Comparison of ENCODE assay signal across 8 cellular contexts in genomic region chr12:89280833-89281533, GRCh38.
DNase-seq lines count a peak whose midpoint lies in the region; ATAC-seq lines count a peak whose summit lies in the region.

No MANE protein-coding gene starts in this region.

- H3K18ac ChIP-seq in trophoblast cell (ENCODE audit: low read length), result no peak overlapping the region

- 63 to 64% methylated on average over 5 of the region's 5 CpGs for WGBS in GM23248 (ENCODE audit: low coverage in 1 of 2, low lambda C conversion rate in 2 of 2, missing lambda C conversion rate in 2 of 2), 2 experiments
- WGBS in trophoblast cell (ENCODE audit: extremely low coverage, insufficient coverage, insufficient read length), result no CpG with 5 or more reads among the region's 5 CpGs

- no peak overlapping the region for H4K91ac ChIP-seq in trophoblast cell (ENCODE audit: low read depth, low read length)

- H3F3A ChIP-seq in GM23248 (ENCODE audit: insufficient read depth), result no peaks in the 10 kb centered on the region

- H2AFZ ChIP-seq in GM23248 (peak overlapping the region; percentile 73), trophoblast cell (ENCODE audit: insufficient read depth, low read length, poor library complexity) (no peak overlapping the region)

- H3K27me3 ChIP-seq in CD8-positive, alpha-beta memory T cell (ENCODE audit: insufficient read depth, low read length, poor library complexity, severe bottlenecking), result no peaks in the 10 kb centered on the region
- no peaks in the 10 kb centered on the region for H3K27me3 ChIP-seq in GM23248 (replicated peaks; ENCODE audit: insufficient read depth)
- no peaks in the 10 kb centered on the region for H3K27me3 ChIP-seq in trophoblast cell (ENCODE audit: insufficient read depth, low read length)

- CTCF ChIA-PET in CD8-positive, alpha-beta memory T cell (lab: Charles Lee), result interaction anchor here (1.0 to 1.4 kb wide), 3 partner anchors 18 to 71 kb away, joined by 3 to 4 read pairs (median 4); partner anchors contain the start of gene DUSP6

- no peak overlapping the region for H3K23ac ChIP-seq in trophoblast cell (ENCODE audit: low read length)

- H2BK120ac ChIP-seq in trophoblast cell (ENCODE audit: insufficient read depth, low read length, poor library complexity), result no peak overlapping the region

- H3K9me3 ChIP-seq in CD8-positive, alpha-beta memory T cell (ENCODE audit: low read length), result no peaks in the 10 kb centered on the region
- no peaks in the 10 kb centered on the region for H3K9me3 ChIP-seq in GM23248 (ENCODE audit: low read depth)
- H3K9me3 ChIP-seq in trophoblast cell (ENCODE audit: insufficient read depth, low read depth, low read length), result no peaks in the 10 kb centered on the region

- peak overlapping the region; percentile 42 for H3K4me3 ChIP-seq in CD8-positive, alpha-beta memory T cell (ENCODE audit: low read length)
- H3K4me3 ChIP-seq in GM23248 (no peak overlapping the region), trophoblast cell (ENCODE audit: low read depth, low read length) (no peak overlapping the region)

- H3K9me2 ChIP-seq in GM23248 (ENCODE audit: insufficient read depth), result no peaks in the 10 kb centered on the region

- no peak overlapping the region for H3K9ac ChIP-seq in GM23248
- no peak overlapping the region for H3K9ac ChIP-seq in trophoblast cell (ENCODE audit: low read length)

- no peak overlapping the region for H2BK12ac ChIP-seq in trophoblast cell (ENCODE audit: low read length)

- peaks cover 22% of the 10 kb centered on the region for H3K4me1 ChIP-seq in CD8-positive, alpha-beta memory T cell (ENCODE audit: insufficient read depth, low read length)
- H3K4me1 ChIP-seq in GM23248 (ENCODE audit: insufficient read depth) (no peaks in the 10 kb centered on the region), trophoblast cell (ENCODE audit: control insufficient read depth in 1 of 2, insufficient read depth in 2 of 2, low read length in 2 of 2) (no peaks in the 10 kb centered on the region)

- H3K4me2 ChIP-seq in GM23248 (ENCODE audit: unreplicated experiment) (no peak overlapping the region), trophoblast cell (ENCODE audit: low read length) (no peak overlapping the region)

- H3K14ac ChIP-seq in trophoblast cell (ENCODE audit: low read length), result no peak overlapping the region

- no peak overlapping the region for H4K12ac ChIP-seq in trophoblast cell (ENCODE audit: low read depth, low read length)

- H3K36me3 ChIP-seq in CD8-positive, alpha-beta memory T cell (ENCODE audit: insufficient read depth, low read length), result no peaks in the 10 kb centered on the region
- no peaks in the 10 kb centered on the region for H3K36me3 ChIP-seq in GM23248 (ENCODE audit: low read depth)
- H3K36me3 ChIP-seq in trophoblast cell (ENCODE audit: control insufficient read depth in 1 of 2, insufficient read depth in 2 of 2, low read length in 2 of 2), result no peaks in the 10 kb centered on the region

- POLR2A ChIA-PET in CD8-positive, alpha-beta memory T cell (lab: Charles Lee), result interaction anchor here (1.0 kb wide), 1 partner anchor 71 kb away, joined by 4 read pairs; the partner anchor contains the start of gene DUSP6
- POLR2A ChIA-PET in activated naive CD8-positive, alpha-beta T cell treated with anti-CD3 and anti-CD28 coated beads, Interleukin-2, amount 10 ng/mL, durations not matched to agents 7 days and 5 days (lab: Charles Lee), result interaction anchor here (0.8 to 3.2 kb wide), 7 partner anchors 34 to 245 kb away, joined by 3 to 20 read pairs (median 6); partner anchors contain the start of gene DUSP6

- no peak overlapping the region for H3K27ac ChIP-seq in CD8-positive, alpha-beta memory T cell (ENCODE audit: low read depth, low read length)
- H3K27ac ChIP-seq in GM23248 (no peak overlapping the region), trophoblast cell (ENCODE audit: low read depth, low read length) (no peak overlapping the region)

- H3K79me1 ChIP-seq in trophoblast cell (ENCODE audit: low read length), result no peaks in the 10 kb centered on the region

- in situ Hi-C loops in GM23248 (cut with MboI), result no loop called here

- H3K79me2 ChIP-seq in GM23248 (ENCODE audit: insufficient read depth) (no peaks in the 10 kb centered on the region), trophoblast cell (ENCODE audit: control insufficient read depth, insufficient read depth, low read length, poor library complexity) (no peaks in the 10 kb centered on the region)

- peaks cover 6 to 44% (median 22%) of the 10 kb centered on the region in 3 donors for H3K4me1 Mint-ChIP-seq in CD8-positive, alpha-beta memory T cell
- peaks cover 21% of the 10 kb centered on the region for H3K4me1 Mint-ChIP-seq in activated naive CD8-positive, alpha-beta T cell treated with anti-CD3 and anti-CD28 coated beads, Interleukin-2, amount 10 ng/mL, durations not matched to agents 7 days and 5 days

- peak overlapping the region in 7 of 8 donors; percentile 6 to 91 (median 66) for H3K27ac Mint-ChIP-seq in CD8-positive, alpha-beta memory T cell
- peak overlapping the region; percentile 81 for H3K27ac Mint-ChIP-seq in activated naive CD8-positive, alpha-beta T cell treated with anti-CD3 and anti-CD28 coated beads, Interleukin-2, amount 10 ng/mL, durations not matched to agents 7 days and 5 days

- H4K8ac ChIP-seq in trophoblast cell (ENCODE audit: low read depth, low read length), result no peak overlapping the region

- H3K4me3 Mint-ChIP-seq in CD8-positive, alpha-beta memory T cell, result peak overlapping the region in 5 of 7 donors; percentile 46 to 71 (median 63)
- H3K4me3 Mint-ChIP-seq in activated naive CD8-positive, alpha-beta T cell treated with anti-CD3 and anti-CD28 coated beads, Interleukin-2, amount 10 ng/mL, durations not matched to agents 7 days and 5 days, result peak overlapping the region; percentile 60

- peak; percentile 88 for ATAC-seq in activated naive CD8-positive, alpha-beta T cell treated with anti-CD3 and anti-CD28 coated beads, Interleukin-2, amount 10 ng/mL, durations not matched to agents 7 days and 5 days (ENCODE audit: low read depth)

- no peaks in the 10 kb centered on the region for H4K20me1 ChIP-seq in GM23248 (ENCODE audit: insufficient read depth)

- no peak overlapping the region for H2AK5ac ChIP-seq in trophoblast cell (ENCODE audit: low read length)

- H3K36me3 Mint-ChIP-seq in CD8-positive, alpha-beta memory T cell, result peaks cover 0 to 7% (median 0%) of the 10 kb centered on the region in 3 donors
- peaks cover 16% of the 10 kb centered on the region for H3K36me3 Mint-ChIP-seq in activated naive CD8-positive, alpha-beta T cell treated with anti-CD3 and anti-CD28 coated beads, Interleukin-2, amount 10 ng/mL, durations not matched to agents 7 days and 5 days

- no peak overlapping the region for H3K4ac ChIP-seq in trophoblast cell (ENCODE audit: low read depth, low read length)

- H3K27me3 Mint-ChIP-seq in CD8-positive, alpha-beta memory T cell, result no peaks in the 10 kb centered on the region
- no peaks in the 10 kb centered on the region for H3K27me3 Mint-ChIP-seq in activated naive CD8-positive, alpha-beta T cell treated with anti-CD3 and anti-CD28 coated beads, Interleukin-2, amount 10 ng/mL, durations not matched to agents 7 days and 5 days

- no peaks in the 10 kb centered on the region for H3K9me3 Mint-ChIP-seq in CD8-positive, alpha-beta memory T cell
- peaks cover 4% of the 10 kb centered on the region for H3K9me3 Mint-ChIP-seq in activated naive CD8-positive, alpha-beta T cell treated with anti-CD3 and anti-CD28 coated beads, Interleukin-2, amount 10 ng/mL, durations not matched to agents 7 days and 5 days

- DNase-seq in CD8-positive, alpha-beta memory T cell, result peak in 1 of 5 donors; percentile 41
- DNase-seq in GM23248, result no peak
- no peak for DNase-seq in activated naive CD8-positive, alpha-beta T cell treated with anti-CD3 and anti-CD28 coated beads, Interleukin-2, amount 10 ng/mL, durations not matched to agents 7 days and 5 days
- peak; percentile 17 for DNase-seq in myocyte (ENCODE audit: low read depth)
- no peak for DNase-seq in trophoblast cell
- DNase-seq in cerebellar cortex (ENCODE audit: low spot score), result no peak
- no peak for DNase-seq in NCI-H2029 treated with DMSO at 0.1 percent for 48 hours (lab: John Stamatoyannopoulos, UW)
- no peak for DNase-seq in stimulated activated CD4-positive, alpha-beta T cell treated with anti-CD3 and anti-CD28 coated beads, Interleukin-2, amount 100 ng/mL, for 48 hours

- H2BK5ac ChIP-seq in trophoblast cell (ENCODE audit: low read depth, low read length, poor library complexity), result no peak overlapping the region
